Comparison of ENCODE assay signal across 1 cellular context in genomic region chr9:137454506-137455360, GRCh38.
TF ChIP-seq lines count a peak whose summit lies in the region.

No MANE protein-coding gene starts in this region.

TF ChIP-seq in H1, 55 proteins besides CTCF, POLR2A, EP300 and RAD21 (continued from another document):
- TF ChIP-seq USF2 (IDR thresholded peaks at IDR 0.05; ENCODE audit: low read length), result no peak
- TF ChIP-seq SP2 (IDR thresholded peaks at IDR 0.05; ENCODE audit: low read length), result no peak
- no peak for TF ChIP-seq RNF2 (IDR thresholded peaks at IDR 0.05; ENCODE audit: borderline replicate concordance, low read depth, low read length, missing control alignments, poor library complexity, severe bottlenecking)
- peak; percentile 44; the same call in 1 of the 2 replicates for TF ChIP-seq MAX (IDR thresholded peaks at IDR 0.05)
- no peak for TF ChIP-seq CBX5 (IDR thresholded peaks at IDR 0.05; ENCODE audit: low read depth, low read length)
- no peak for TF ChIP-seq KDM1A (IDR thresholded peaks at IDR 0.05; ENCODE audit: borderline replicate concordance, low read length)
- no peak for TF ChIP-seq CHD7 (IDR thresholded peaks at IDR 0.05; ENCODE audit: insufficient replicate concordance, low read length)
- TF ChIP-seq CHD1 (IDR thresholded peaks at IDR 0.05; ENCODE audit: low read depth, low read length), result no peak
- no peak for TF ChIP-seq RXRA (IDR thresholded peaks at IDR 0.05; ENCODE audit: insufficient read depth, low read depth, low read length)
- TF ChIP-seq CEBPB (IDR thresholded peaks at IDR 0.05; ENCODE audit: low read depth, low read length), result no peak
- no peak; the same call in 1 of the 2 replicates for TF ChIP-seq CHD2 (IDR thresholded peaks at IDR 0.05; ENCODE audit: low read length)
- peak in 1 of 2 experiments; percentile 4; a peak in 1 of 4 replicates for TF ChIP-seq HDAC2 (IDR thresholded peaks at IDR 0.05; ENCODE audit: borderline replicate concordance in 1 of 2, low read depth in 2 of 2, low read length in 2 of 2)
